Comparison of ENCODE assay signal across 34 cellular contexts in genomic region chr5:40929049-40929448, GRCh38. TPM values are rescaled to one million over a fixed set of nuclear protein-coding genes. Genes with fewer than 3 reads are reported as not detected.
"Had no signal": no experiment of that assay in that cellular context is flagged by ENCODE, and none has a peak within 500 bp of the region (broad histone marks: within the 10 kb centered on the region; RNA-seq: fewer than 3 reads in every experiment).

No MANE protein-coding gene starts in this region.

- H3K4me1 ChIP-seq: esophagus squamous epithelium, gastrocnemius medialis, pancreas, stomach, tibial artery had no signal

- H3K36me3 ChIP-seq: esophagus squamous epithelium, gastrocnemius medialis, pancreas, tibial artery, WERI-Rb-1 had no signal

- FAIRE-seq: astrocyte, bronchial epithelial cell, endometrium, keratinocyte, TTC549 had no signal

- H3K27ac ChIP-seq: epithelial cell of prostate, esophagus squamous epithelium, gastrocnemius medialis, hepatocyte, pancreas, stomach, tibial artery, WERI-Rb-1 had no signal

- H3K9me3 ChIP-seq: gastrocnemius medialis, pancreas had no signal

- H2AFZ ChIP-seq: hepatocyte had no signal

- H3K4me3 ChIP-seq: esophagus squamous epithelium, gastrocnemius medialis, hepatocyte, pancreas, stomach, tibial artery had no signal

- DNase-seq: activated CD4-positive, alpha-beta memory T cell treated with anti-CD3 and anti-CD28 coated beads, Interleukin-2, amount 10 ng/mL, durations not matched to agents 7 days and 5 days; activated CD4-positive, alpha-beta T cell treated with anti-CD3 and anti-CD28 coated beads, Interleukin-2, amount 10 ng/mL, durations not matched to agents 7 days and 5 days; activated CD4-positive, CD25-positive, alpha-beta regulatory T cell treated with anti-CD3 and anti-CD28 coated beads, Interleukin-2, amount 50 U/mL, for 72 hours; activated CD8-positive, alpha-beta memory T cell treated with anti-CD3 and anti-CD28 coated beads, Interleukin-2, amount 50 U/mL, for 48 hours; activated gamma-delta T cell; activated naive CD4-positive, alpha-beta T cell treated with anti-CD3 and anti-CD28 coated beads, Interleukin-2, amount 50 U/mL, for 16 hours; activated T-cell treated with anti-CD3 and anti-CD28 coated beads, Interleukin-2, amount 50 U/mL, for 24 hours; amniotic stem cell; dermis blood vessel endothelial cell; effector CD4-positive, alpha-beta T cell; esophagus squamous epithelium; gastrocnemius medialis; glutamatergic neuron; left cardiac atrium; left ventricle myocardium superior; mammary epithelial cell; naive B cell; nucleus accumbens; pancreas; right cardiac atrium; stimulated activated CD4-positive, alpha-beta T cell treated with anti-CD3 and anti-CD28 coated beads, Interleukin-15, amount 100 ng/mL, for 24 hours; stimulated activated CD4-positive, alpha-beta T cell treated with anti-CD3 and anti-CD28 coated beads, Interleukin-2, amount 100 ng/mL, for 24 hours; stimulated activated naive B cell treated with anti-CD40 and anti-IgM and Interleukin-4, amounts not matched to agents 10 μg/mL and 1 μg/mL and 100 μg/mL, for 72 hours; stomach; T-helper 9 cell; tibial artery; WERI-Rb-1 had no signal

- H3K4me2 ChIP-seq: hepatocyte had no signal

- ATAC-seq: gastrocnemius medialis; left cardiac atrium; left ventricle myocardium superior; pancreas; right cardiac atrium; stimulated activated naive B cell treated with anti-CD40 and anti-IgM and Interleukin-4, amounts not matched to agents 10 μg/mL and 1 μg/mL and 100 μg/mL, for 72 hours had no signal

- H3K79me2 ChIP-seq: hepatocyte had no signal

- H3K27me3 ChIP-seq: esophagus squamous epithelium, gastrocnemius medialis, hepatocyte, pancreas, stomach, tibial artery had no signal

RNA-seq across cellular contexts. Expression of gene C7, which starts 19.8 kb away (rescaled TPM):
- total RNA-seq: activated CD4-positive, alpha-beta memory T cell treated with anti-CD3 and anti-CD28 coated beads, Interleukin-2, amount 10 ng/mL, durations not matched to agents 7 days and 5 days; activated CD4-positive, alpha-beta T cell treated with anti-CD3 and anti-CD28 coated beads, Interleukin-2, amount 10 ng/mL, durations not matched to agents 7 days and 5 days; mammary epithelial cell had no signal
